Comparison of ENCODE assay signal across 29 cellular contexts in genomic region chr6:119653329-119653728, GRCh38.
"Had no signal": no experiment of that assay in that cellular context is flagged by ENCODE, and none has a peak within 500 bp of the region (broad histone marks: within the 10 kb centered on the region; RNA-seq: fewer than 3 reads in every experiment).

No MANE protein-coding gene starts in this region.

- H3K27me3 Mint-ChIP-seq: stimulated activated naive CD8-positive, alpha-beta T cell treated with anti-CD3 and anti-CD28 coated beads, Interleukin-15, amount 100 ng/mL, for 72 hours had no signal

- H3K4me3 ChIP-seq: esophagus muscularis mucosa, lower lobe of right lung, prostate gland, right atrium auricular region, smooth muscle cell, tibial artery, upper lobe of left lung had no signal

- H3K9me3 Mint-ChIP-seq: immature natural killer cell; neural crest cell; stimulated activated naive CD8-positive, alpha-beta T cell treated with anti-CD3 and anti-CD28 coated beads, Interleukin-15, amount 100 ng/mL, for 72 hours had no signal

- H3K4me1 ChIP-seq: esophagus muscularis mucosa, foreskin keratinocyte, lower lobe of right lung, parathyroid adenoma, prostate gland, right atrium auricular region, tibial artery, upper lobe of left lung had no signal

- H3K27me3 ChIP-seq: esophagus muscularis mucosa, foreskin keratinocyte, neutrophil, right atrium auricular region, tibial artery, upper lobe of left lung had no signal

- DNase-seq: dermis blood vessel endothelial cell; effector memory CD4-positive, alpha-beta T cell; foreskin keratinocyte; hypothalamus; immature natural killer cell; islet precursor cell; kidney glomerular epithelial cell; left ventricle myocardium superior; lower lobe of right lung; natural killer cell; stimulated activated CD4-positive, alpha-beta T cell treated with anti-CD3 and anti-CD28 coated beads, Interleukin-12 subunit alpha, Interleukin-12 subunit beta, amount 100 ng/mL, for 4 hours; stimulated activated CD4-positive, alpha-beta T cell treated with anti-CD3 and anti-CD28 coated beads, Interleukin-1b, Interleukin-23, amount 100 ng/mL, for 48 hours; stimulated activated CD4-positive, alpha-beta T cell treated with anti-CD3 and anti-CD28 coated beads, Interleukin-4, amount 100 ng/mL, for 1 hour; stimulated activated CD8-positive, alpha-beta memory T cell treated with anti-CD3 and anti-CD28 coated beads, Interleukin-4, amount 100 ng/mL, for 48 hours; stimulated activated naive CD4-positive, alpha-beta T cell; stimulated activated naive CD8-positive, alpha-beta T cell treated with anti-CD3 and anti-CD28 coated beads, Interleukin-15, amount 100 ng/mL, for 72 hours; tibial artery; upper lobe of left lung had no signal

- H3K27ac ChIP-seq: esophagus muscularis mucosa, foreskin keratinocyte, lower lobe of right lung, neutrophil, parathyroid adenoma, prostate gland, right atrium auricular region, tibial artery, upper lobe of left lung had no signal

- H2AFZ ChIP-seq: parathyroid adenoma had no signal

- FAIRE-seq: colon, endothelial cell of umbilical vein, urothelium cell line had no signal

- H3K9ac ChIP-seq: parathyroid adenoma had no signal

- H3K27ac Mint-ChIP-seq: immature natural killer cell; natural killer cell; stimulated activated naive CD8-positive, alpha-beta T cell treated with anti-CD3 and anti-CD28 coated beads, Interleukin-15, amount 100 ng/mL, for 72 hours had no signal

- H3K79me2 ChIP-seq: parathyroid adenoma had no signal

- H3K4me2 ChIP-seq: smooth muscle cell had no signal

- H3K36me3 Mint-ChIP-seq: immature natural killer cell, natural killer cell had no signal

- H3K4me1 Mint-ChIP-seq: immature natural killer cell; natural killer cell; stimulated activated naive CD8-positive, alpha-beta T cell treated with anti-CD3 and anti-CD28 coated beads, Interleukin-15, amount 100 ng/mL, for 72 hours had no signal

- H3K9me3 ChIP-seq: esophagus muscularis mucosa, lower lobe of right lung, neutrophil, prostate gland, right atrium auricular region, tibial artery, upper lobe of left lung had no signal

- H3K4me3 Mint-ChIP-seq: immature natural killer cell; natural killer cell; neural crest cell; stimulated activated naive CD8-positive, alpha-beta T cell treated with anti-CD3 and anti-CD28 coated beads, Interleukin-15, amount 100 ng/mL, for 72 hours had no signal

- H3K36me3 ChIP-seq: esophagus muscularis mucosa, lower lobe of right lung, neutrophil, prostate gland, right atrium auricular region, tibial artery, upper lobe of left lung had no signal

- ATAC-seq: foreskin keratinocyte, left ventricle myocardium superior, lower lobe of right lung, natural killer cell, sciatic nerve had no signal
